In the genomic region with DNA sequence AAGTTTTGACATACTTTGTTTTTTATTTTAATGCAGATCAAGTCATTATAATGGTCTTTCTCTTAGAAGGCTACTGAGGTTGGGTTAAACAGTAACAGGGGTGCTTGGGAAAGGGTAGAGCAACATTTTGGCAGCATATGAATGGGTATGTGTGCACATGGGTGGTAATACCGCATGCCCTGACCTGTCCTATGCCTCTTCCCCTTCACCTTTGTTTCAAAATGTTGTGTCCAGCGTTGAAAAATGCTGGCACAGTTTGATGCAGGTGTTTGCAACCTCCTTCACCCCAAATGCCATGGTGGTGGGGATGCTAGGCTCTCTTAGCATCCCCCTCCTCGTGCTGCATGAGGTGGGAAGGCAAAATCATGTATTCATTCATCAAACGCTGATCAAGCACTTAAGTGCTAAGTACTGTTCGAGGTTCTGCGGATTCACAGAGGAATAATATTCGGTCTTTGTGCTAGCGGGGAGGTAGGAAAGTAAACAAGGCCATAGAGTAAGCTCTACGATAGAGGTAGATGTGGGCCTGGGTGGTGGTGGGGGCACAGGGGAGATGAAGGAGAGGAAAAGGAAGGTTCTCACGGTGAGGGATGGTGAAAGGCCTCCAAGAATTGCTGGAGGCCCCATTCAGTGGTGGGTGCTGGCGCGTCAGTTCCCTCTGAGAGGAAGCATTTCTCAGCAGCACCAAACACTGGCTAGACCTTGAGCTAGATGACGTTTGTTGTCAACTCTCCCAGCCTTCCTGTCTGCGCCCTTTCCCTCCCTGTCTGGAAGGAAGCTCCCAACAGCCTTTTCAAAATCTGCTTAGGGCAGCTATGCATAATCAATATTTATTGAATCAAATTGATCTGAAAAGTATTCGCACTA, we compare ENCODE assay signal across 1 cellular context.
TF ChIP-seq lines count a peak whose summit lies in the region.

No MANE protein-coding gene starts in this region.

TF ChIP-seq in IMR-90, 13 proteins besides CTCF, POLR2A, EP300 and RAD21:
- TF ChIP-seq CHD1 (IDR thresholded peaks at IDR 0.05; ENCODE audit: low read depth, low read length) = no peak
- TF ChIP-seq MAFK (IDR thresholded peaks at IDR 0.05; ENCODE audit: low read depth, low read length) = peak; percentile 62
